ENCODE assay signal across 1 cellular context in genomic region chr1:23562138-23562819, GRCh38.
A peak's percentile ranks its signal among the peaks of the same experiment; 100 is the strongest.
TF ChIP-seq lines count a peak whose summit lies in the region.

No MANE protein-coding gene starts in this region.

TF ChIP-seq in HepG2, 621 proteins besides CTCF, POLR2A, EP300 and RAD21 (continued from another document and continues in another):
- TF ChIP-seq ISL2 (CRISPR knock-in tag; IDR thresholded peaks at IDR 0.05), result peak; percentile 76
- no peak for TF ChIP-seq CHCHD3 (CRISPR knock-in tag; IDR thresholded peaks at IDR 0.05)
- no peak for TF ChIP-seq TMF1 (CRISPR knock-in tag; IDR thresholded peaks at IDR 0.05; ENCODE audit: low read depth)
- no peak for TF ChIP-seq ATF6 (CRISPR knock-in tag; conservative IDR thresholded peaks at IDR 0.05)
- no peak for TF ChIP-seq NFIB (CRISPR knock-in tag; IDR thresholded peaks at IDR 0.05; ENCODE audit: borderline replicate concordance)
- no peak for TF ChIP-seq KDM3A (CRISPR knock-in tag; IDR thresholded peaks at IDR 0.05; ENCODE audit: low read depth)
- TF ChIP-seq MAZ (IDR thresholded peaks at IDR 0.05; ENCODE audit: borderline replicate concordance, low read depth, low read length), result 0 out of 2 replicates have a peak, but pooled peaks have one; percentile 50
- no peak for TF ChIP-seq MAZ (CRISPR knock-in tag; IDR thresholded peaks at IDR 0.05; ENCODE audit: low read depth)
- TF ChIP-seq KMT2B (CRISPR knock-in tag; IDR thresholded peaks at IDR 0.05), result no peak; the same call in 1 of the 2 replicates
- no peak for TF ChIP-seq ZNF562 (CRISPR knock-in tag; IDR thresholded peaks at IDR 0.05; ENCODE audit: borderline replicate concordance)
- peak; percentile 54; the same call in 1 of the 2 replicates for TF ChIP-seq ZNF264 (CRISPR knock-in tag; IDR thresholded peaks at IDR 0.05)
- no peak for TF ChIP-seq CENPX (CRISPR knock-in tag; IDR thresholded peaks at IDR 0.05)
- no peak for TF ChIP-seq BORCS8-MEF2B (CRISPR knock-in tag; IDR thresholded peaks at IDR 0.05)
- peak; percentile 91 for TF ChIP-seq NCOA2 (CRISPR knock-in tag; IDR thresholded peaks at IDR 0.05)
- TF ChIP-seq ZFP1 (CRISPR knock-in tag; IDR thresholded peaks at IDR 0.05), result no peak
- TF ChIP-seq KLF11 (CRISPR knock-in tag; IDR thresholded peaks at IDR 0.05), result no peak
- TF ChIP-seq RELA (CRISPR knock-in tag; IDR thresholded peaks at IDR 0.05), result no peak
- TF ChIP-seq MXD3 (CRISPR knock-in tag; IDR thresholded peaks at IDR 0.05), result no peak; the same call in 1 of the 2 replicates
- TF ChIP-seq NR2F6 (IDR thresholded peaks at IDR 0.05), result peak; percentile 43; the same call in 1 of the 2 replicates
- peak; percentile 55; the same call in 1 of the 2 replicates for TF ChIP-seq NR2F6 (CRISPR knock-in tag; IDR thresholded peaks at IDR 0.05)
- TF ChIP-seq TGIF2 (CRISPR knock-in tag; IDR thresholded peaks at IDR 0.05), result peak; percentile 88
- TF ChIP-seq GATA4 (IDR thresholded peaks at IDR 0.05; ENCODE audit: borderline replicate concordance, low read depth), result no peak
- no peak for TF ChIP-seq ADNP (CRISPR knock-in tag; IDR thresholded peaks at IDR 0.05)
- no peak for TF ChIP-seq ZNF543 (CRISPR knock-in tag; IDR thresholded peaks at IDR 0.05)
- TF ChIP-seq TBL1XR1 (IDR thresholded peaks at IDR 0.05; ENCODE audit: borderline replicate concordance, low read length, partially characterized antibody), result no peak
- TF ChIP-seq CAMTA2 (CRISPR knock-in tag; IDR thresholded peaks at IDR 0.05; ENCODE audit: borderline replicate concordance), result no peak
- TF ChIP-seq ZNF333 (CRISPR knock-in tag; IDR thresholded peaks at IDR 0.05; ENCODE audit: borderline replicate concordance), result no peak
- TF ChIP-seq ZHX2 (IDR thresholded peaks at IDR 0.05; ENCODE audit: low read depth), result peak; percentile 37; the same call in 1 of the 2 replicates
- TF ChIP-seq ZHX2 (CRISPR knock-in tag; IDR thresholded peaks at IDR 0.05; ENCODE audit: borderline replicate concordance), result no peak; the same call in 1 of the 2 replicates
- TF ChIP-seq ZNF790 (CRISPR knock-in tag; IDR thresholded peaks at IDR 0.05; ENCODE audit: borderline replicate concordance), result no peak
- no peak for TF ChIP-seq HMGXB4 (CRISPR knock-in tag; IDR thresholded peaks at IDR 0.05; ENCODE audit: borderline replicate concordance in 1 of 2, low read depth in 1 of 2)
- TF ChIP-seq TCF7 (IDR thresholded peaks at IDR 0.05; ENCODE audit: low read depth), result 0 out of 2 replicates have a peak, but pooled peaks have one; percentile 26
- TF ChIP-seq NCOA1 (CRISPR knock-in tag; IDR thresholded peaks at IDR 0.05), result no peak
- no peak for TF ChIP-seq EED (CRISPR knock-in tag; IDR thresholded peaks at IDR 0.05)
- 0 out of 2 replicates have a peak, but pooled peaks have one; percentile 66 for TF ChIP-seq ZNF761 (CRISPR knock-in tag; conservative IDR thresholded peaks at IDR 0.05)
- TF ChIP-seq MAFK (conservative IDR thresholded peaks at IDR 0.05 in 1 of 2, IDR thresholded peaks at IDR 0.05 in 1 of 2; ENCODE audit: low read length in 2 of 2), result no peak
- TF ChIP-seq ZNF512 (CRISPR knock-in tag; IDR thresholded peaks at IDR 0.05), result no peak
- 0 out of 2 replicates have a peak, but pooled peaks have one; percentile 22 for TF ChIP-seq CHD4 (IDR thresholded peaks at IDR 0.05; ENCODE audit: borderline replicate concordance, low read length)
- TF ChIP-seq MBNL3 (CRISPR knock-in tag; conservative IDR thresholded peaks at IDR 0.05), result no peak
- no peak for TF ChIP-seq ZNF230 (CRISPR knock-in tag; IDR thresholded peaks at IDR 0.05)
- no peak for TF ChIP-seq ZNF709 (CRISPR knock-in tag; IDR thresholded peaks at IDR 0.05)
- TF ChIP-seq ZNF205 (CRISPR knock-in tag; IDR thresholded peaks at IDR 0.05), result 0 out of 2 replicates have a peak, but pooled peaks have one; percentile 25
- no peak for TF ChIP-seq TFDP2 (CRISPR knock-in tag; IDR thresholded peaks at IDR 0.05)
- 0 out of 2 replicates have a peak, but pooled peaks have one; percentile 47 for TF ChIP-seq E2F2 (CRISPR knock-in tag; IDR thresholded peaks at IDR 0.05; ENCODE audit: borderline replicate concordance)
- no peak; the same call in 1 of the 2 replicates for TF ChIP-seq GFI1 (CRISPR knock-in tag; IDR thresholded peaks at IDR 0.05; ENCODE audit: borderline replicate concordance)
- TF ChIP-seq FOXP1 (IDR thresholded peaks at IDR 0.05), result no peak
- TF ChIP-seq FOXP1 (CRISPR knock-in tag; IDR thresholded peaks at IDR 0.05), result 0 out of 2 replicates have a peak, but pooled peaks have one; percentile 52
- TF ChIP-seq E2F1 (CRISPR knock-in tag; IDR thresholded peaks at IDR 0.05), result no peak
- TF ChIP-seq ZBTB8A (CRISPR knock-in tag; IDR thresholded peaks at IDR 0.05; ENCODE audit: borderline replicate concordance, low read depth), result no peak
- TF ChIP-seq ZNF883 (CRISPR knock-in tag; IDR thresholded peaks at IDR 0.05; ENCODE audit: not compliant biosample characterization), result no peak
- no peak; the same call in 1 of the 2 replicates for TF ChIP-seq POGZ (CRISPR knock-in tag; IDR thresholded peaks at IDR 0.05)
- no peak for TF ChIP-seq ZNF770 (CRISPR knock-in tag; IDR thresholded peaks at IDR 0.05)
